Comparison of ENCODE assay signal across 8 cellular contexts in the genomic region with DNA sequence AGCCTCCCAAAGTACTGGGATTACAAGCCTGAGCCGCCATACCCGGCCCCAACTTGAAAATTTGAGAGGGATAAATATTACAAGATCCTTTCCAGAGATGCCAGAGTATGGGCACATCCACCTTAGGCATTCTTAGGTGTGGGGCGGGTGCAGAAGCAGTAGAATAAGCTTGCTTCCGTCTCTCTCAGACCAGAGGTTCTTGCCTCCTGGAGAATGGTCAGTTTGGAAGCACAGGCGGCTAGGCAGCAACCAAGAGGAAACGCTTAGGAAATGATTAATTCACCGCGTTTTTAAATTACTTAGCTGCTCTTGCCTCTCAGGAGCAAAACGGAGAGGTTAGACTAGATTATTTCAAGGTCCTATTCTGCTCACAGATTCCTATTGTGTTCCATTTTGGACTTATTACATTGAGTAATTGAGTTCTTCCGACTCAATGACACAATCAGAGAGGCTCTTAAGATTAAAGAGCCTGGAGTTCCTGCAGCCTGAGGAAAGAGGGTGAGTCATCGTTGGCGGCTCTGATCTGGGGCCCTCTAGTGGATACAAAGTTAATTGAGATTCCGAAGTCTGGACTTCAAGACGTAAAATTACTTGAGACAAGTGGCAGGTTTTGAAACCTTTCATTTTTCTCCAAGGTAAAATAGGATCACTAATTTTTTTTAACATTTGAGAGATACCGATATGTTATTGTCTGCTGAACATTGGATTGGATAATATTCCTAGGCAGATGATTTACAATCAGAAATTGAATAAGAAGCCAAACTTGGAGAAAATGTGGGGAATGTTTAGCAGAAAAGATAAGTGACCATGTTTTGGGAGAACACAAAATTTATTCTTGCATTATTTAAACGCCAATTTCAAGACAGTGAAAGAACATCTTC. TPM values are rescaled to one million over a fixed set of nuclear protein-coding genes. Genes with fewer than 3 reads are reported as not detected.
DNase-seq lines count a peak whose midpoint lies in the region; ATAC-seq and TF ChIP-seq lines count a peak whose summit lies in the region.

No MANE protein-coding gene starts in this region.

- CTCF ChIA-PET in activated naive CD4-positive, alpha-beta T cell treated with anti-CD3 and anti-CD28 coated beads for 36 hours (lab: Charles Lee) = interaction anchor here (1.0 to 2.9 kb wide), 6 partner anchors 9 to 102 kb away, joined by 3 to 12 read pairs (median 4); no protein-coding TSS in a partner anchor

- H3K27me3 Mint-ChIP-seq in activated naive CD4-positive, alpha-beta T cell treated with anti-CD3 and anti-CD28 coated beads for 36 hours (ENCODE audit: low read depth) = peaks cover 8% of the 10 kb centered on the region

- intact Hi-C loops in activated naive CD4-positive, alpha-beta T cell treated with anti-CD3 and anti-CD28 coated beads for 36 hours (cut with micrococcal nuclease) = loop anchor here (1.0 to 5.0 kb wide), 2 partner anchors 103 to 689 kb away; no protein-coding TSS in a partner anchor
- intact Hi-C loops in tibial artery (cut with DNase I; ENCODE audit: low total_unique reads) = no loop called here

- H3K9me3 Mint-ChIP-seq in activated naive CD4-positive, alpha-beta T cell treated with anti-CD3 and anti-CD28 coated beads for 36 hours = no peaks in the 10 kb centered on the region

- H3K27me3 ChIP-seq in tibial artery = no peaks in the 10 kb centered on the region

- TF ChIP-seq CTCF in omental fat pad (IDR thresholded peaks at IDR 0.05) (peak in 1 of 3 donors; percentile 58), tibial artery (IDR thresholded peaks at IDR 0.05) (peak; percentile 63 to 69)

- no peaks in the 10 kb centered on the region for H3K36me3 Mint-ChIP-seq in activated naive CD4-positive, alpha-beta T cell treated with anti-CD3 and anti-CD28 coated beads for 36 hours (ENCODE audit: low read depth)

- no peaks in the 10 kb centered on the region for H3K9me3 ChIP-seq in tibial artery

- ATAC-seq in omental fat pad (ENCODE audit: low FRiP score) = peak; percentile 98

- no peaks in the 10 kb centered on the region for H3K36me3 ChIP-seq in tibial artery

- no peak overlapping the region for H3K27ac ChIP-seq in tibial artery

- H3K4me1 Mint-ChIP-seq in activated naive CD4-positive, alpha-beta T cell treated with anti-CD3 and anti-CD28 coated beads for 36 hours (ENCODE audit: low read depth) = peaks cover 9% of the 10 kb centered on the region

- H3K4me3 Mint-ChIP-seq in activated naive CD4-positive, alpha-beta T cell treated with anti-CD3 and anti-CD28 coated beads for 36 hours = no peak overlapping the region

- no peak overlapping the region for H3K27ac Mint-ChIP-seq in activated naive CD4-positive, alpha-beta T cell treated with anti-CD3 and anti-CD28 coated beads for 36 hours

- H3K4me1 ChIP-seq in tibial artery = peaks cover 0 to 6% (median 0%) of the 10 kb centered on the region in 4 donors

- H3K4me3 ChIP-seq in tibial artery = no peak overlapping the region

- DNase-seq in activated CD8-positive, alpha-beta memory T cell treated with anti-CD3 and anti-CD28 coated beads for 4 hours (ENCODE audit: low read depth in 2 of 2) = peak; percentile 16 to 19
- no peak for DNase-seq in activated CD8-positive, alpha-beta memory T cell treated with anti-CD3 and anti-CD28 coated beads, Interleukin-2, amount 50 U/mL, for 48 hours
- DNase-seq in KG1 (lab: John Stamatoyannopoulos, UW) (peak; percentile 85), SHP77 (lab: John Stamatoyannopoulos, UW) (peak; percentile 13 to 39), globus pallidus (ENCODE audit: low spot score) (peak; percentile 62), omental fat pad (ENCODE audit: low spot score) (no peak), tibial artery (peak; percentile 68 to 72)
- peak; percentile 68 for DNase-seq in activated naive CD4-positive, alpha-beta T cell treated with anti-CD3 and anti-CD28 coated beads for 36 hours

RNA-seq across cellular contexts. Expression of a gene that starts 5.8 kb away (rescaled TPM):
- not detected for total RNA-seq in activated naive CD4-positive, alpha-beta T cell treated with anti-CD3 and anti-CD28 coated beads for 36 hours
- total RNA-seq in omental fat pad = not detected

Comparison
In these comparisons a context has a peak if more than half of its experiments do, and no peak if none do; other contexts are left out.
1. DNase-seq: peak in activated CD8-positive, alpha-beta memory T cell treated with anti-CD3 and anti-CD28 coated beads for 4 hours (2 of 2), KG1 (single experiment), SHP77 (2 of 2), activated naive CD4-positive, alpha-beta T cell treated with anti-CD3 and anti-CD28 coated beads for 36 hours (single experiment), globus pallidus (single experiment) and tibial artery (2 of 2); none in activated CD8-positive, alpha-beta memory T cell treated with anti-CD3 and anti-CD28 coated beads, Interleukin-2, amount 50 U/mL, for 48 hours (single experiment) and omental fat pad (single experiment).